8 cellular contexts compared by ENCODE assay signal in the genomic region with DNA sequence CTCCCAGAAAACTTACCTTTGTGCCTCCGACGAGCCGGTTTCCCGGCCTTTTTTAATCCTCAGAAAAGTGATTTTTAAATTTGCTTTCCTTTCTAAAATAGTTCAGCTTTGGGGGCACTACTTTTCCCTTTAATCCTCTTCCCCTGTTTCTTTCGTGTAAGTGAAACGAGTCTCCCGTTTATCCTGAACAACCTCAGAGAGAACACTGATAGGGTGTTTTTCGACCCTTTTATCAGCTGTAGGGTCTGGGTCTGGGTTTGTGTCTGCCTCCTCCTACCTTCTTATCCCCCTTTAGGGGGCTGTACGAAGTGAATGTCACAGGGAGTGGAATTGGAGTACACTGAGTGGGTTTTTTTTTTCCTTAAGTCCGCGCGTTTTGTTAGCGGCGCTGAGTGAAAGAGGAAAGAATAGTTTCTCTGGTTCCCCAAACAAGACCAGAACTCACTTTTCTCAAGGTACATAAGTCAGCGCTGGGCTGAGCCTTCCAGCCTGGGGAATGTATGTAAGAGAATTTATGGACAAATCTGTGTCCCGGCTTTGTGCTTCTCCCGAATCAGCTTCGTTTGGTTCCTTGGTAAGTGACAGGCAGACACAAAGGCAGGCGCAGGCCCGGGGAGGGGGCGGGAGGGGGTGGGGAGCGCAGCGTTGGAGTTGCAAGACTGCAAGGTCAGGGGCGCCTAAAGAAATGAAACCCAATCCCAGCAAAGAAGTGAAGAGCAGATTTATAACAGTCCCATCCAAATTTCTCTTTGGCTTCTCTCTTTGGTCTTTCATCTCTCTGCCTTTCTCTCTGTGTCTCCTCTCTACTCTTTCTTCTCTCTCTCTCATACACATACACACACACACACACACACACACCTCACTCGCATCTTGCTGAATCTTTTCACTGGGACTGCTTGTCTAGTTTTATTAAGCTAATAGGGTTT. TPM values are rescaled to one million over a fixed set of nuclear protein-coding genes. Genes with fewer than 3 reads are reported as not detected.
A peak's percentile ranks its signal among the peaks of the same experiment; 100 is the strongest.
DNase-seq lines count a peak whose midpoint lies in the region; ATAC-seq and TF ChIP-seq lines count a peak whose summit lies in the region.

No MANE protein-coding gene starts in this region.

- no peak for TF ChIP-seq POLR2A in lower leg skin (IDR thresholded peaks at IDR 0.05)

- TF ChIP-seq CTCF in lower leg skin (IDR thresholded peaks at IDR 0.05) = no peak
- no peak for TF ChIP-seq CTCF in omental fat pad (IDR thresholded peaks at IDR 0.05)

- no peaks in the 10 kb centered on the region for H3K9me3 Mint-ChIP-seq in stimulated activated naive B cell treated with anti-CD40 and anti-IgM and Interleukin-4, amounts not matched to agents 10 μg/mL and 1 μg/mL and 100 μg/mL, for 72 hours

- DNase-seq in GM03348 (ENCODE audit: low spot score) (peak; percentile 30), M059J (ENCODE audit: low read depth) (peak; percentile 50), ecto neural progenitor cell (ENCODE audit: low spot score) (peak; percentile 65), lower leg skin (ENCODE audit: low spot score in 2 of 2) (peak in 1 of 2 donors; percentile 21), omental fat pad (ENCODE audit: low spot score) (no peak), mucosa of gallbladder (ENCODE audit: low spot score) (no peak)
- peak; percentile 42 for DNase-seq in activated CD4-positive, alpha-beta T cell treated with anti-CD3 and anti-CD28 coated beads for 48 hours
- no peak for DNase-seq in stimulated activated naive B cell treated with anti-CD40 and anti-IgM and Interleukin-4, amounts not matched to agents 10 μg/mL and 1 μg/mL and 100 μg/mL, for 72 hours

- 1 to 3% methylated on average over 25 of the region's 25 CpGs for WGBS in lower leg skin, 2 donors

- H3K4me1 Mint-ChIP-seq in stimulated activated naive B cell treated with anti-CD40 and anti-IgM and Interleukin-4, amounts not matched to agents 10 μg/mL and 1 μg/mL and 100 μg/mL, for 72 hours = peaks cover 21 to 39% of the 10 kb centered on the region in 2 donors

- H3K36me3 Mint-ChIP-seq in stimulated activated naive B cell treated with anti-CD40 and anti-IgM and Interleukin-4, amounts not matched to agents 10 μg/mL and 1 μg/mL and 100 μg/mL, for 72 hours = peaks cover 0 to 5% of the 10 kb centered on the region in 2 donors

- no peak for ATAC-seq in stimulated activated naive B cell treated with anti-CD40 and anti-IgM and Interleukin-4, amounts not matched to agents 10 μg/mL and 1 μg/mL and 100 μg/mL, for 72 hours (replicated peaks)
- ATAC-seq in omental fat pad (ENCODE audit: low FRiP score) = no peak

- intact Hi-C loops in lower leg skin (cut with DNase I; ENCODE audit: low total_unique reads) = loop anchor here (10.0 kb wide), 1 partner anchor 327 kb away; the partner anchor contains the start of gene PPA2

- peak overlapping the region; percentile 97 for H3K27ac Mint-ChIP-seq in stimulated activated naive B cell treated with anti-CD40 and anti-IgM and Interleukin-4, amounts not matched to agents 10 μg/mL and 1 μg/mL and 100 μg/mL, for 72 hours

- H3K4me3 ChIP-seq in lower leg skin (ENCODE audit: low read depth, poor library complexity, severe bottlenecking) = peak overlapping the region; percentile 66

- peak overlapping the region; percentile 91 to 96 for H3K4me3 Mint-ChIP-seq in stimulated activated naive B cell treated with anti-CD40 and anti-IgM and Interleukin-4, amounts not matched to agents 10 μg/mL and 1 μg/mL and 100 μg/mL, for 72 hours

- H3K27me3 Mint-ChIP-seq in stimulated activated naive B cell treated with anti-CD40 and anti-IgM and Interleukin-4, amounts not matched to agents 10 μg/mL and 1 μg/mL and 100 μg/mL, for 72 hours = no peaks in the 10 kb centered on the region

RNA-seq across cellular contexts. Expression of gene TET2, which starts 0.8 kb away (rescaled TPM):
- total RNA-seq in M059J (2014; rRNA removed; shearing (Covaris generic)) = 6.9 and 8.9 TPM in 2 replicates
- total RNA-seq in lower leg skin (10 to 100 TPM; 31.0 to 36.0 (median 32.8) TPM), omental fat pad (10 to 100 TPM; 17.7 to 36.7 (median 22.1) TPM), mucosa of gallbladder (17.6 TPM)

Comparison
In these comparisons a context has a peak if more than half of its experiments do, and no peak if none do; other contexts are left out.
1. DNase-seq: peak in GM03348 (single experiment), M059J (single experiment), activated CD4-positive, alpha-beta T cell treated with anti-CD3 and anti-CD28 coated beads for 48 hours (single experiment) and ecto neural progenitor cell (single experiment); none in stimulated activated naive B cell treated with anti-CD40 and anti-IgM and Interleukin-4, amounts not matched to agents 10 μg/mL and 1 μg/mL and 100 μg/mL, for 72 hours (single experiment), omental fat pad (single experiment) and mucosa of gallbladder (single experiment).